Comparison of ENCODE assay signal across 1 cellular context in genomic region chr4:25103423-25103822, GRCh38.
TF ChIP-seq lines count a peak whose summit lies in the region.

No MANE protein-coding gene starts in this region.

TF ChIP-seq in GM23338, 12 proteins besides CTCF, POLR2A, EP300 and RAD21:
- no peak for TF ChIP-seq ZNF462 (CRISPR knock-in tag; IDR thresholded peaks at IDR 0.05)
- no peak for TF ChIP-seq POLR2AphosphoS5 (IDR thresholded peaks at IDR 0.05; ENCODE audit: low read depth)
- TF ChIP-seq ETS1 (IDR thresholded peaks at IDR 0.05), result no peak
- no peak for TF ChIP-seq EZH2 (IDR thresholded peaks at IDR 0.05; ENCODE audit: low read depth, unreplicated experiment)
- no peak for TF ChIP-seq REST (IDR thresholded peaks at IDR 0.05; ENCODE audit: unreplicated experiment)
- no peak for TF ChIP-seq ZNF114 (CRISPR knock-in tag; IDR thresholded peaks at IDR 0.05)
- no peak for TF ChIP-seq CREB1 (CRISPR knock-in tag; IDR thresholded peaks at IDR 0.05; ENCODE audit: low read depth)
- TF ChIP-seq EZH2phosphoT487 (IDR thresholded peaks at IDR 0.05; ENCODE audit: unreplicated experiment), result no peak
- TF ChIP-seq NANOG (IDR thresholded peaks at IDR 0.05; ENCODE audit: borderline replicate concordance), result no peak
- no peak for TF ChIP-seq ZNF331 (CRISPR knock-in tag; IDR thresholded peaks at IDR 0.05; ENCODE audit: low read depth)
- no peak for TF ChIP-seq JUNB (IDR thresholded peaks at IDR 0.05; ENCODE audit: unreplicated experiment)
- TF ChIP-seq STAT1 (IDR thresholded peaks at IDR 0.05; ENCODE audit: unreplicated experiment), result no peak
